Comparison of ENCODE assay signal across 29 cellular contexts in the genomic region with DNA sequence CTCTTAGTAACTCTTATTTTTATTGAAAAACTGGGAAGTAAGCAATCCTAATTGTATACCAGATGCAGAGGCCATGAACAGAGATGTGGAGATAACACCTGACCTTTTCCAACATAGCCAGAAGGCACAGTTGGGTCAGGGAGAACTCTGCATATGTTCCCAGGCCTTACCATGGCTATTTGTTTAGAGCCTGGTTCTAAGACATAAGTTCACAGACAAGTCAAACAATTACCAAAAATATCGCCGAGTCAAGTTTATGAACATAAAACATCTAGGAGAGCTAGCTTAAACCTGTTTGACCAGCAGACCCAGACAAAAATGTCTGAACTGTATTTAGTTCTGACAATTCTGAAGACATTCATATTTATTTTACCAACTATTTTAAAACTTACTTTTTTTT. TPM values are rescaled to one million over a fixed set of nuclear protein-coding genes. Genes with fewer than 3 reads are reported as not detected.
DNase-seq lines count a peak whose midpoint lies in the region; ATAC-seq, FAIRE-seq and TF ChIP-seq lines count a peak whose summit lies in the region.
"Had no signal": no experiment of that assay in that cellular context is flagged by ENCODE, and none has a peak within 500 bp of the region (broad histone marks: within the 10 kb centered on the region; RNA-seq: fewer than 3 reads in every experiment).

No MANE protein-coding gene starts in this region.

- no peaks in the 10 kb centered on the region for H3K79me2 ChIP-seq in trophoblast cell (ENCODE audit: control insufficient read depth, insufficient read depth, low read length, poor library complexity)

- H2AFZ ChIP-seq in trophoblast cell (ENCODE audit: insufficient read depth, low read length, poor library complexity): no peak overlapping the region

- H3K14ac ChIP-seq in trophoblast cell (ENCODE audit: low read length): no peak overlapping the region

- no peaks in the 10 kb centered on the region for H3K79me1 ChIP-seq in trophoblast cell (ENCODE audit: low read length)

- no peak for ATAC-seq in pancreas
- ATAC-seq: GM12878 had no signal

- no peak overlapping the region for H3K4me2 ChIP-seq in trophoblast cell (ENCODE audit: low read length)
- H3K4me2 ChIP-seq: BLaER1 had no signal

- peak; percentile 21 for FAIRE-seq in G401.6 (lab: Jason Lieb, UNC)
- peak; percentile 78 for FAIRE-seq in endometrium (lab: Jason Lieb, UNC)
- FAIRE-seq in pancreas (lab: Jason Lieb, UNC): no peak
- FAIRE-seq: A204.1, GM12878, GM12892, GM18507 had no signal

- no CpG with 5 or more reads among the region's 2 CpGs for WGBS in trophoblast cell (ENCODE audit: extremely low coverage, insufficient coverage, insufficient read length)
- WGBS in pancreas, 2 donors: 71 to 81% methylated on average over 2 of the region's 2 CpGs

- H2BK120ac ChIP-seq in trophoblast cell (ENCODE audit: insufficient read depth, low read length, poor library complexity): no peak overlapping the region

- DNase-seq in trophoblast cell (peak; percentile 7 to 55), KBM-7 (no peak), pancreas (no peak)
- DNase-seq in stimulated activated CD4-positive, alpha-beta T cell treated with anti-CD3 and anti-CD28 coated beads, Interleukin-4, amount 100 ng/mL, for 4 hours: no peak
- DNase-seq: 8988T; ACHN; BE2C; C1 segment of cervical spinal cord; CD4-positive, alpha-beta memory T cell; CD4-positive, CD25-positive, alpha-beta regulatory T cell; CD8-positive, alpha-beta memory T cell; COR-L47; DMS 273 treated with DMSO at 0.1 percent for 48 hours; DMS153; DMS53; DMS79; DND-41; EL; GDM1 had no signal

- no peak overlapping the region for H2AK5ac ChIP-seq in trophoblast cell (ENCODE audit: low read length)

- peaks cover under 1% of the 10 kb centered on the region for H3K9me3 ChIP-seq in trophoblast cell (ENCODE audit: insufficient read depth, low read depth, low read length)
- no peaks in the 10 kb centered on the region for H3K9me3 ChIP-seq in pancreas
- H3K9me3 ChIP-seq: BE2C, BLaER1 had no signal

- H3K4me1 ChIP-seq in trophoblast cell (ENCODE audit: control insufficient read depth in 1 of 2, insufficient read depth in 2 of 2, low read length in 2 of 2) (peaks cover 2% of the 10 kb centered on the region in 2 experiments), pancreas (no peaks in the 10 kb centered on the region)
- H3K4me1 ChIP-seq: BE2C, BLaER1 had no signal

- H3K9ac ChIP-seq in trophoblast cell (ENCODE audit: low read length): no peak overlapping the region
- H3K9ac ChIP-seq: BLaER1 had no signal

- no peak overlapping the region for H3K4ac ChIP-seq in trophoblast cell (ENCODE audit: low read depth, low read length)

- H2BK5ac ChIP-seq in trophoblast cell (ENCODE audit: low read depth, low read length, poor library complexity): no peak overlapping the region

- in situ Hi-C loops in KBM-7 (cut with MboI; ENCODE audit: low pct_unique_long_range_greater_than_20kb, low sequenced_read_pairs): no loop called here

- no peak overlapping the region for H2BK12ac ChIP-seq in trophoblast cell (ENCODE audit: low read length)

- no peak overlapping the region for H3K4me3 ChIP-seq in trophoblast cell (ENCODE audit: low read depth, low read length)
- no peak overlapping the region for H3K4me3 ChIP-seq in pancreas
- H3K4me3 ChIP-seq: BLaER1, GM12878 had no signal

- intact Hi-C loops in pancreas (cut with DNase I): no loop called here

- H4K91ac ChIP-seq in trophoblast cell (ENCODE audit: low read depth, low read length): no peak overlapping the region

- H3K23ac ChIP-seq in trophoblast cell (ENCODE audit: low read length): no peak overlapping the region

- H3K27ac ChIP-seq in trophoblast cell (ENCODE audit: low read depth, low read length) (no peak overlapping the region), pancreas (no peak overlapping the region)
- H3K27ac ChIP-seq: BLaER1 had no signal

- no peak overlapping the region for H4K12ac ChIP-seq in trophoblast cell (ENCODE audit: low read depth, low read length)

- no peaks in the 10 kb centered on the region for H3K27me3 ChIP-seq in trophoblast cell (ENCODE audit: insufficient read depth, low read length)
- H3K27me3 ChIP-seq in pancreas: no peaks in the 10 kb centered on the region
- H3K27me3 ChIP-seq: BLaER1 had no signal

- H4K8ac ChIP-seq in trophoblast cell (ENCODE audit: low read depth, low read length): no peak overlapping the region

- H3K18ac ChIP-seq in trophoblast cell (ENCODE audit: low read length): no peak overlapping the region

- no peak for TF ChIP-seq CTCF in pancreas (IDR thresholded peaks at IDR 0.05)

- no peaks in the 10 kb centered on the region for H3K36me3 ChIP-seq in trophoblast cell (ENCODE audit: control insufficient read depth in 1 of 2, insufficient read depth in 2 of 2, low read length in 2 of 2)
- no peaks in the 10 kb centered on the region for H3K36me3 ChIP-seq in pancreas
- H3K36me3 ChIP-seq: BE2C, BLaER1 had no signal

RNA-seq across cellular contexts. Expression of gene IYD, which starts 26.7 kb away (rescaled TPM):
- polyA plus RNA-seq in trophoblast cell (2013): under 0.01 TPM in 1 of 2 replicates, not detected in the other
- under 1 TPM; 0.09 to 0.75 (median 0.26) TPM for total RNA-seq in pancreas
- polyA plus RNA-seq in pancreas: under 1 TPM in 1 of 2 donors, not detected in 1; 0.12 TPM
- total RNA-seq: A673; CD4-positive, alpha-beta memory T cell; CD4-positive, CD25-positive, alpha-beta regulatory T cell; CD8-positive, alpha-beta memory T cell; GM12878 had no signal
- polyA plus RNA-seq: AG04450; CD14-positive monocyte; CD4-positive, alpha-beta memory T cell; CD4-positive, CD25-positive, alpha-beta regulatory T cell; CD8-positive, alpha-beta memory T cell had no signal

Comparison
In these comparisons a context has a peak if more than half of its experiments do, and no peak if none do; other contexts are left out.
1. DNase-seq: peak in trophoblast cell (2 of 2); none in KBM-7 (single experiment), stimulated activated CD4-positive, alpha-beta T cell treated with anti-CD3 and anti-CD28 coated beads, Interleukin-4, amount 100 ng/mL, for 4 hours (0 of 2) and pancreas (0 of 6).